Comparison of ENCODE assay signal across 2 cellular contexts in the genomic region with DNA sequence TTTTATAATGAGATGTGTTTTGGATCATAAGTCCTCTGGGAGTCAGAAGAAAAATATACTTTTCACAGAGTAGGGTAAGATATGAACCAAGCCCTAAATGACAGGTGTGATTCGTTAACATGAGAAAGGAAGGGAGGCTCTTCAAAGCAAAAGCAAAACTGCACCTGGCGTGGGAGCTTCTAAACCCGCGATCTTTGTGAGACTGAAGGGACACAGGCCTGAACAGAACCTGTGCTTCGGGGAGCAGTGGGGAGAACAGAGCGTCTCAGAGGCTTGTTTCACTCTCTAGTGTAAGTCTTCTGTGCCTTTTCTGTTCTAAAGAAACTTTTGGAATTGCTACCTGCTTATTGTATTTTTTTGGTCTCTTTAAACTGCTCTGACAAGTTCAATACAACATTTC.
TF ChIP-seq lines count a peak whose summit lies in the region.

No MANE protein-coding gene starts in this region.

TF ChIP-seq in liver, 16 proteins besides CTCF, POLR2A, EP300 and RAD21:
- TF ChIP-seq NR2F2 (IDR thresholded peaks at IDR 0.05) (no peak), HNF4G (IDR thresholded peaks at IDR 0.05) (no peak), FOXA2 (IDR thresholded peaks at IDR 0.05) (no peak), HNF4A (conservative IDR thresholded peaks at IDR 0.05) (no peak), TAF1 (conservative IDR thresholded peaks at IDR 0.05) (no peak), EGR1 (IDR thresholded peaks at IDR 0.05; ENCODE audit: low read depth in 2 of 2) (no peak)
- TF ChIP-seq, protein P1, sequence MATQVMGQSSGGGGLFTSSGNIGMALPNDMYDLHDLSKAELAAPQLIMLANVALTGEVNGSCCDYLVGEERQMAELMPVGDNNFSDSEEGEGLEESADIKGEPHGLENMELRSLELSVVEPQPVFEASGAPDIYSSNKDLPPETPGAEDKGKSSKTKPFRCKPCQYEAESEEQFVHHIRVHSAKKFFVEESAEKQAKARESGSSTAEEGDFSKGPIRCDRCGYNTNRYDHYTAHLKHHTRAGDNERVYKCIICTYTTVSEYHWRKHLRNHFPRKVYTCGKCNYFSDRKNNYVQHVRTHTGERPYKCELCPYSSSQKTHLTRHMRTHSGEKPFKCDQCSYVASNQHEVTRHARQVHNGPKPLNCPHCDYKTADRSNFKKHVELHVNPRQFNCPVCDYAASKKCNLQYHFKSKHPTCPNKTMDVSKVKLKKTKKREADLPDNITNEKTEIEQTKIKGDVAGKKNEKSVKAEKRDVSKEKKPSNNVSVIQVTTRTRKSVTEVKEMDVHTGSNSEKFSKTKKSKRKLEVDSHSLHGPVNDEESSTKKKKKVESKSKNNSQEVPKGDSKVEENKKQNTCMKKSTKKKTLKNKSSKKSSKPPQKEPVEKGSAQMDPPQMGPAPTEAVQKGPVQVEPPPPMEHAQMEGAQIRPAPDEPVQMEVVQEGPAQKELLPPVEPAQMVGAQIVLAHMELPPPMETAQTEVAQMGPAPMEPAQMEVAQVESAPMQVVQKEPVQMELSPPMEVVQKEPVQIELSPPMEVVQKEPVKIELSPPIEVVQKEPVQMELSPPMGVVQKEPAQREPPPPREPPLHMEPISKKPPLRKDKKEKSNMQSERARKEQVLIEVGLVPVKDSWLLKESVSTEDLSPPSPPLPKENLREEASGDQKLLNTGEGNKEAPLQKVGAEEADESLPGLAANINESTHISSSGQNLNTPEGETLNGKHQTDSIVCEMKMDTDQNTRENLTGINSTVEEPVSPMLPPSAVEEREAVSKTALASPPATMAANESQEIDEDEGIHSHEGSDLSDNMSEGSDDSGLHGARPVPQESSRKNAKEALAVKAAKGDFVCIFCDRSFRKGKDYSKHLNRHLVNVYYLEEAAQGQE (IDR thresholded peaks at IDR 0.05), result no peak
- TF ChIP-seq, protein P2, sequence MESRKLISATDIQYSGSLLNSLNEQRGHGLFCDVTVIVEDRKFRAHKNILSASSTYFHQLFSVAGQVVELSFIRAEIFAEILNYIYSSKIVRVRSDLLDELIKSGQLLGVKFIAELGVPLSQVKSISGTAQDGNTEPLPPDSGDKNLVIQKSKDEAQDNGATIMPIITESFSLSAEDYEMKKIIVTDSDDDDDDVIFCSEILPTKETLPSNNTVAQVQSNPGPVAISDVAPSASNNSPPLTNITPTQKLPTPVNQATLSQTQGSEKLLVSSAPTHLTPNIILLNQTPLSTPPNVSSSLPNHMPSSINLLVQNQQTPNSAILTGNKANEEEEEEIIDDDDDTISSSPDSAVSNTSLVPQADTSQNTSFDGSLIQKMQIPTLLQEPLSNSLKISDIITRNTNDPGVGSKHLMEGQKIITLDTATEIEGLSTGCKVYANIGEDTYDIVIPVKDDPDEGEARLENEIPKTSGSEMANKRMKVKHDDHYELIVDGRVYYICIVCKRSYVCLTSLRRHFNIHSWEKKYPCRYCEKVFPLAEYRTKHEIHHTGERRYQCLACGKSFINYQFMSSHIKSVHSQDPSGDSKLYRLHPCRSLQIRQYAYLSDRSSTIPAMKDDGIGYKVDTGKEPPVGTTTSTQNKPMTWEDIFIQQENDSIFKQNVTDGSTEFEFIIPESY (IDR thresholded peaks at IDR 0.05), result no peak
- TF ChIP-seq, protein P3, sequence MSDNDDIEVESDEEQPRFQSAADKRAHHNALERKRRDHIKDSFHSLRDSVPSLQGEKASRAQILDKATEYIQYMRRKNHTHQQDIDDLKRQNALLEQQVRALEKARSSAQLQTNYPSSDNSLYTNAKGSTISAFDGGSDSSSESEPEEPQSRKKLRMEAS (IDR thresholded peaks at IDR 0.05), result no peak

TF ChIP-seq in HepG2, 621 proteins besides CTCF, POLR2A, EP300 and RAD21:
- TF ChIP-seq, protein P4, sequence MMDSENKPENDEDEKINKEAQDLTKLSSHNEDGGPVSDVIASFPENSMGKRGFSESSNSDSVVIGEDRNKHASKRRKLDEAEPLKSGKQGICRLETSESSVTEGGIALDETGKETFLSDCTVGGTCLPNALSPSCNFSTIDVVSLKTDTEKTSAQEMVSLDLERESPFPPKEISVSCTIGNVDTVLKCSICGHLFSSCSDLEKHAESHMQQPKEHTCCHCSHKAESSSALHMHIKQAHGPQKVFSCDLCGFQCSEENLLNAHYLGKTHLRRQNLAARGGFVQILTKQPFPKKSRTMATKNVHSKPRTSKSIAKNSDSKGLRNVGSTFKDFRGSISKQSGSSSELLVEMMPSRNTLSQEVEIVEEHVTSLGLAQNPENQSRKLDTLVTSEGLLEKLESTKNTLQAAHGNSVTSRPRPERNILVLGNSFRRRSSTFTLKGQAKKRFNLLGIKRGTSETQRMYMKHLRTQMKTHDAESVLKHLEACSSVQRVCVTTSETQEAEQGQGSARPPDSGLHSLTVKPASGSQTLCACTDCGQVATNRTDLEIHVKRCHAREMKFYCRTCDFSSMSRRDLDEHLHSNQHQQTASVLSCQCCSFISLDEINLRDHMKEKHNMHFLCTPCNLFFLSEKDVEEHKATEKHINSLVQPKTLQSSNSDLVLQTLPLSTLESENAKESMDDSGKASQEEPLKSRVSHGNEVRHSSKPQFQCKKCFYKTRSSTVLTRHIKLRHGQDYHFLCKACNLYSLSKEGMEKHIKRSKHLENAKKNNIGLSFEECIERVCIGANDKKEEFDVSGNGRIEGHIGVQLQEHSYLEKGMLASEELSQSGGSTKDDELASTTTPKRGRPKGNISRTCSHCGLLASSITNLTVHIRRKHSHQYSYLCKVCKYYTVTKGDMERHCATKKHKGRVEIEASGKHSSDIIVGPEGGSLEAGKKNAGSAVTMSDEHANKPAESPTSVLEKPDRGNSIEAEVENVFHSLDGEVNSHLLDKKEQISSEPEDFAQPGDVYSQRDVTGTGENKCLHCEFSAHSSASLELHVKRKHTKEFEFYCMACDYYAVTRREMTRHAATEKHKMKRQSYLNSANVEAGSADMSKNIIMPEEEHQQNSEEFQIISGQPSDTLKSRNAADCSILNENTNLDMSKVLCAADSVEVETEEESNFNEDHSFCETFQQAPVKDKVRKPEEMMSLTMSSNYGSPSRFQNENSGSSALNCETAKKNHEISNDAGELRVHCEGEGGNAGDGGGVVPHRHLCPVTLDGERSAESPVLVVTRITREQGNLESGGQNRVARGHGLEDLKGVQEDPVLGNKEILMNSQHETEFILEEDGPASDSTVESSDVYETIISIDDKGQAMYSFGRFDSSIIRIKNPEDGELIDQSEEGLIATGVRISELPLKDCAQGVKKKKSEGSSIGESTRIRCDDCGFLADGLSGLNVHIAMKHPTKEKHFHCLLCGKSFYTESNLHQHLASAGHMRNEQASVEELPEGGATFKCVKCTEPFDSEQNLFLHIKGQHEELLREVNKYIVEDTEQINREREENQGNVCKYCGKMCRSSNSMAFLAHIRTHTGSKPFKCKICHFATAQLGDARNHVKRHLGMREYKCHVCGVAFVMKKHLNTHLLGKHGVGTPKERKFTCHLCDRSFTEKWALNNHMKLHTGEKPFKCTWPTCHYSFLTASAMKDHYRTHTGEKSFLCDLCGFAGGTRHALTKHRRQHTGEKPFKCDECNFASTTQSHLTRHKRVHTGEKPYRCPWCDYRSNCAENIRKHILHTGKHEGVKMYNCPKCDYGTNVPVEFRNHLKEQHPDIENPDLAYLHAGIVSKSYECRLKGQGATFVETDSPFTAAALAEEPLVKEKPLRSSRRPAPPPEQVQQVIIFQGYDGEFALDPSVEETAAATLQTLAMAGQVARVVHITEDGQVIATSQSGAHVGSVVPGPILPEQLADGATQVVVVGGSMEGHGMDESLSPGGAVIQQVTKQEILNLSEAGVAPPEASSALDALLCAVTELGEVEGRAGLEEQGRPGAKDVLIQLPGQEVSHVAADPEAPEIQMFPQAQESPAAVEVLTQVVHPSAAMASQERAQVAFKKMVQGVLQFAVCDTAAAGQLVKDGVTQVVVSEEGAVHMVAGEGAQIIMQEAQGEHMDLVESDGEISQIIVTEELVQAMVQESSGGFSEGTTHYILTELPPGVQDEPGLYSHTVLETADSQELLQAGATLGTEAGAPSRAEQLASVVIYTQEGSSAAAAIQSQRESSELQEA (CRISPR knock-in tag; IDR thresholded peaks at IDR 0.05; ENCODE audit: not compliant biosample characterization), result no peak
- TF ChIP-seq NFKB2 (CRISPR knock-in tag; IDR thresholded peaks at IDR 0.05; ENCODE audit: borderline replicate concordance) (no peak), ZNF230 (CRISPR knock-in tag; IDR thresholded peaks at IDR 0.05) (no peak)
- TF ChIP-seq, protein P5, sequence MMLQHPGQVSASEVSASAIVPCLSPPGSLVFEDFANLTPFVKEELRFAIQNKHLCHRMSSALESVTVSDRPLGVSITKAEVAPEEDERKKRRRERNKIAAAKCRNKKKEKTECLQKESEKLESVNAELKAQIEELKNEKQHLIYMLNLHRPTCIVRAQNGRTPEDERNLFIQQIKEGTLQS (CRISPR knock-in tag; IDR thresholded peaks at IDR 0.05), result no peak
